In the genomic region with DNA sequence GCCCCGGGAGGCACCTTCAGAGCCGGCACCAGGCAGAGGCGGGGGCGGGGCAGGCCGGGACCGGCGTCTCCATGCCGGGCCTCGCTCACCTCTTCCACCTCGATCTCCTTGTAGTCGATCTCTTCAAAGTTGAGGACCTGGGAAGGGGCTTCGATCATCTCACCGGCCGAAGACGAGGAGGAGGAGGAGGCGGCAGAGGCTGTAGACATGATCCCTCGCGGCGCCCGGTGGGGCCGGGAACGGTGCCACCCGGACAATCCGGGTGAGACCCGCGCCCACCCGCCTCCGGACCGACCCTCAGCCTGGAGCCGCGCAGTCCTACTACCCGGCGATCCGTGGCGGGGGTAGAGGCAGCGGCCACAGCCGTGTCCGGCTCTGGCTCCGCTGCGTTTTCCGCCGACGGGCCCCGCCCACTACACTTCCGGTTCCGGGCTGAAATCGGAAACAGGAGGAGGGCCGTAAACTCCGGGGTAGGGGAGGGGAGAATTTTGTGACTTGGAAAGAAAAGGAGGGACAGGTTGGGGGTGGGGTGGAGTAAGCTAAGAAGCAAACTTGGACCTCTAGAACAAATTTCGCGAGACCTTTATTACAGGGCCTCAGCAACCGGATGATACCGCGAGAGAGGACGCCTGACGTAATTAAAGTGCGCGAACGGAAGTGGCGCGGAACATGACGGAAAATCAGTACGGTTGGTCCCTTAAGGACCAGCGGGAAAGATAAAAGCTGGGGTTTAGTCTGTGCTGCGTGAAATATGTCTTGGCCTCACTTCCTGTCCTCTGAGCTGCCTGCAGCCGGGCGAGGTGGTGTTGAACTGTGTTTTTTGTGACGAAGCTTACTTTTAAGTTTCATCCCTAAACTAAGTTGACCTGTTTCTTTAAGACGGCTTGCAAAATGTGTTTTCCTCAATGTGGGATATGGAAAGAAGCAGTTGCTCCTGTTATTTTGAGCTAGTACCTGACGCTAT, we compare ENCODE assay signal across 1 cellular context.
TF ChIP-seq lines count a peak whose summit lies in the region.

A gene (minus strand): TSS at position 398 of the 964 bp plus-strand sequence. CDS start 189 bp downstream, at position 209.

TF ChIP-seq in HCT116, 20 proteins besides CTCF, POLR2A, EP300 and RAD21 (continued from another document):
- TF ChIP-seq, protein P1, sequence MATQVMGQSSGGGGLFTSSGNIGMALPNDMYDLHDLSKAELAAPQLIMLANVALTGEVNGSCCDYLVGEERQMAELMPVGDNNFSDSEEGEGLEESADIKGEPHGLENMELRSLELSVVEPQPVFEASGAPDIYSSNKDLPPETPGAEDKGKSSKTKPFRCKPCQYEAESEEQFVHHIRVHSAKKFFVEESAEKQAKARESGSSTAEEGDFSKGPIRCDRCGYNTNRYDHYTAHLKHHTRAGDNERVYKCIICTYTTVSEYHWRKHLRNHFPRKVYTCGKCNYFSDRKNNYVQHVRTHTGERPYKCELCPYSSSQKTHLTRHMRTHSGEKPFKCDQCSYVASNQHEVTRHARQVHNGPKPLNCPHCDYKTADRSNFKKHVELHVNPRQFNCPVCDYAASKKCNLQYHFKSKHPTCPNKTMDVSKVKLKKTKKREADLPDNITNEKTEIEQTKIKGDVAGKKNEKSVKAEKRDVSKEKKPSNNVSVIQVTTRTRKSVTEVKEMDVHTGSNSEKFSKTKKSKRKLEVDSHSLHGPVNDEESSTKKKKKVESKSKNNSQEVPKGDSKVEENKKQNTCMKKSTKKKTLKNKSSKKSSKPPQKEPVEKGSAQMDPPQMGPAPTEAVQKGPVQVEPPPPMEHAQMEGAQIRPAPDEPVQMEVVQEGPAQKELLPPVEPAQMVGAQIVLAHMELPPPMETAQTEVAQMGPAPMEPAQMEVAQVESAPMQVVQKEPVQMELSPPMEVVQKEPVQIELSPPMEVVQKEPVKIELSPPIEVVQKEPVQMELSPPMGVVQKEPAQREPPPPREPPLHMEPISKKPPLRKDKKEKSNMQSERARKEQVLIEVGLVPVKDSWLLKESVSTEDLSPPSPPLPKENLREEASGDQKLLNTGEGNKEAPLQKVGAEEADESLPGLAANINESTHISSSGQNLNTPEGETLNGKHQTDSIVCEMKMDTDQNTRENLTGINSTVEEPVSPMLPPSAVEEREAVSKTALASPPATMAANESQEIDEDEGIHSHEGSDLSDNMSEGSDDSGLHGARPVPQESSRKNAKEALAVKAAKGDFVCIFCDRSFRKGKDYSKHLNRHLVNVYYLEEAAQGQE (IDR thresholded peaks at IDR 0.05; ENCODE audit: low read depth) = no peak
- TF ChIP-seq, protein P2, sequence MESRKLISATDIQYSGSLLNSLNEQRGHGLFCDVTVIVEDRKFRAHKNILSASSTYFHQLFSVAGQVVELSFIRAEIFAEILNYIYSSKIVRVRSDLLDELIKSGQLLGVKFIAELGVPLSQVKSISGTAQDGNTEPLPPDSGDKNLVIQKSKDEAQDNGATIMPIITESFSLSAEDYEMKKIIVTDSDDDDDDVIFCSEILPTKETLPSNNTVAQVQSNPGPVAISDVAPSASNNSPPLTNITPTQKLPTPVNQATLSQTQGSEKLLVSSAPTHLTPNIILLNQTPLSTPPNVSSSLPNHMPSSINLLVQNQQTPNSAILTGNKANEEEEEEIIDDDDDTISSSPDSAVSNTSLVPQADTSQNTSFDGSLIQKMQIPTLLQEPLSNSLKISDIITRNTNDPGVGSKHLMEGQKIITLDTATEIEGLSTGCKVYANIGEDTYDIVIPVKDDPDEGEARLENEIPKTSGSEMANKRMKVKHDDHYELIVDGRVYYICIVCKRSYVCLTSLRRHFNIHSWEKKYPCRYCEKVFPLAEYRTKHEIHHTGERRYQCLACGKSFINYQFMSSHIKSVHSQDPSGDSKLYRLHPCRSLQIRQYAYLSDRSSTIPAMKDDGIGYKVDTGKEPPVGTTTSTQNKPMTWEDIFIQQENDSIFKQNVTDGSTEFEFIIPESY (IDR thresholded peaks at IDR 0.05; ENCODE audit: extremely low read depth, insufficient replicate concordance, low read length) = peak; percentile 98
- TF ChIP-seq ZFX (IDR thresholded peaks at IDR 0.05) (peak; percentile 33; the same call in 1 of the 2 replicates), POLR2AphosphoS5 (IDR thresholded peaks at IDR 0.05; ENCODE audit: low read depth, low read length) (peak; percentile 81), SIN3A (IDR thresholded peaks at IDR 0.05; ENCODE audit: low read depth) (peak; percentile 91), ZNF274 (IDR thresholded peaks at IDR 0.05; ENCODE audit: low read depth, low read length) (no peak), CEBPB (IDR thresholded peaks at IDR 0.05; ENCODE audit: low read depth) (peak; percentile 27; the same call in 1 of the 2 replicates), ELF1 (IDR thresholded peaks at IDR 0.05; ENCODE audit: borderline replicate concordance, low read depth) (peak; percentile 80), EGR1 (IDR thresholded peaks at IDR 0.05; ENCODE audit: low read depth) (no peak; the same call in 1 of the 2 replicates), EZH2phosphoT487 (IDR thresholded peaks at IDR 0.05; ENCODE audit: borderline replicate concordance) (no peak), SP1 (IDR thresholded peaks at IDR 0.05; ENCODE audit: low read depth) (peak; percentile 95)
- TF ChIP-seq, protein P3, sequence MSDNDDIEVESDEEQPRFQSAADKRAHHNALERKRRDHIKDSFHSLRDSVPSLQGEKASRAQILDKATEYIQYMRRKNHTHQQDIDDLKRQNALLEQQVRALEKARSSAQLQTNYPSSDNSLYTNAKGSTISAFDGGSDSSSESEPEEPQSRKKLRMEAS (IDR thresholded peaks at IDR 0.05) = peak; percentile 70
TF ChIP-seq in HCT116: peak in this region for 12.
